14 cellular contexts compared by ENCODE assay signal in the genomic region with DNA sequence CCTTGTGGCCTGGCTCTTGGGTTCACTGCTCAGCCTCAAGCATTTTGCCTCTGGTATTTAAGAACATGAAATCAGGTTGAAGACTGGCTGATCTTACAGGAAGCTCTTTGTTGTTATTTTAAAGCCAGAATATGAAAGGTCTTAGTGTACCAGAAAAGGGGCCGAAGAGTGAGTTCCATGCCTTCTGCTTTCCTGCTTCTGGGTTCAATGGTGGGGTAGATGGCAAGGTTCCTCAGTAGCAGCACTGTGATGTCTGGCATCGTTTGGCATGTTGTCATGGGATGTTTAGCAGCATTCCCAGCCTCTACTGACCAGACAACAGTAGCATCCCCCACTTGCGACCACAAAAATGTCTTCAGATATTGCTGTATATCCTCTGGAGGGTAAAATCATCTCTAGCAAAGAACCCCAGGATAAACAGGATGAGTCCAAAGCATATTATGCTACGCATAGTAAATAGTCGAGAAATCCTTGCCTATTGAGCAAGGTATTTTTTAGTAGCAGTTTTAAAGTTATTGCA. TPM values are rescaled to one million over a fixed set of nuclear protein-coding genes. Genes with fewer than 3 reads are reported as not detected.
DNase-seq lines count a peak whose midpoint lies in the region; ATAC-seq, FAIRE-seq and TF ChIP-seq lines count a peak whose summit lies in the region.
"Had no signal": no experiment of that assay in that cellular context is flagged by ENCODE, and none has a peak within 500 bp of the region (broad histone marks: within the 10 kb centered on the region; RNA-seq: fewer than 3 reads in every experiment).

No MANE protein-coding gene starts in this region.

- TF ChIP-seq POLR2A in IMR-90 (IDR thresholded peaks at IDR 0.05; ENCODE audit: low read depth, low read length) (no peak), K562 (conservative IDR thresholded peaks at IDR 0.05) (no peak)

- TF ChIP-seq CTCF in IMR-90 (conservative IDR thresholded peaks at IDR 0.05; ENCODE audit: low read depth, low read length) (no peak), K562 (IDR thresholded peaks at IDR 0.05 in 2 of 3, conservative IDR thresholded peaks at IDR 0.05 in 1 of 3; ENCODE audit: insufficient read depth in 2 of 3, low read depth in 1 of 3, low read length in 3 of 3) (no peak), natural killer cell (IDR thresholded peaks at IDR 0.05) (no peak), GM10248 (IDR thresholded peaks at IDR 0.05; ENCODE audit: control extremely low read depth, extremely low read depth, low read depth, missing control alignments) (no peak)

- BruUV-seq in IMR-90 (replicated peaks; lab: Mats Ljungman, UMichigan), result no TSS peak
- BruUV-seq in K562 (replicated peaks; lab: Mats Ljungman, UMichigan), result no TSS peak

- H3K79me2 ChIP-seq in K562 (ENCODE audit: control insufficient read depth, insufficient read depth, low read length), result peaks cover 91% of the 10 kb centered on the region

- H3K4me1 Mint-ChIP-seq in natural killer cell, result peaks cover 88 to 92% of the 10 kb centered on the region in 2 donors

- peaks cover 20 to 64% of the 10 kb centered on the region in 2 experiments for H3K79me1 ChIP-seq in IMR-90 (ENCODE audit: low read depth in 1 of 2, low read length in 2 of 2)

- no peak overlapping the region for H2BK20ac ChIP-seq in IMR-90 (ENCODE audit: low read depth, low read length)

- H3K9me1 ChIP-seq in IMR-90 (ENCODE audit: insufficient read depth, low read length), result peaks cover 18% of the 10 kb centered on the region
- H3K9me1 ChIP-seq in K562 (ENCODE audit: control insufficient read depth, insufficient read depth, low read length), result peaks cover 5% of the 10 kb centered on the region

- H3K14ac ChIP-seq in IMR-90 (replicated peaks; ENCODE audit: low read depth, low read length), result no peak overlapping the region

- peak overlapping the region; percentile 94 for H3K4me3 Mint-ChIP-seq in natural killer cell

- H3K4me2 ChIP-seq in BLaER1 treated with 17β-estradiol and CSF1 and Interleukin-3, amounts not matched to agents 10 nM and 100 nM, result peak overlapping the region; percentile 91 to 99 (median 97)
- H3K4me2 ChIP-seq in IMR-90 (ENCODE audit: low read depth, low read length), result peak overlapping the region; percentile 10; the same call in 1 of the 2 replicates
- peak overlapping the region; percentile 24; the same call in 1 of the 2 replicates for H3K4me2 ChIP-seq in K562 (ENCODE audit: insufficient read depth, low read length)

- no peak overlapping the region for H4K91ac ChIP-seq in IMR-90 (ENCODE audit: insufficient read depth, low read depth, low read length)

- peaks cover 75 to 85% (median 82%) of the 10 kb centered on the region in 10 experiments for H3K4me1 ChIP-seq in BLaER1 treated with 17β-estradiol and CSF1 and Interleukin-3, amounts not matched to agents 10 nM and 100 nM
- H3K4me1 ChIP-seq in IMR-90 (ENCODE audit: control insufficient read depth, insufficient read depth, low read length) (peaks cover 3% of the 10 kb centered on the region; the same call in 1 of the 2 replicates), K562 (replicated peaks in 1 of 2; ENCODE audit: control insufficient read depth in 2 of 2, insufficient read depth in 2 of 2, low read length in 2 of 2) (peaks cover 16 to 44% of the 10 kb centered on the region in 2 experiments; a peak in 4 of 5 replicates)

- POLR2A ChIA-PET in IMR-90 (lab: Charles Lee; ENCODE audit: unreplicated experiment), result no interaction called here
- POLR2A ChIA-PET in K562 (lab: Yijun Ruan, JAX), result no interaction called here
- POLR2A ChIA-PET in GM10248 (lab: Yijun Ruan, JAX), result no interaction called here

- no peaks in the 10 kb centered on the region for H3K27me3 Mint-ChIP-seq in natural killer cell (ENCODE audit: low read depth in 2 of 2)

- ATAC-seq in IMR-90 (ENCODE audit: low read depth) (no peak), K562 (no peak), natural killer cell (no peak)

- in situ Hi-C loops in IMR-90 (cut with MboI; ENCODE audit: low sequenced_read_pairs) (no loop called here), K562 (cut with MboI) (no loop called here)

- no peak overlapping the region for H2BK120ac ChIP-seq in IMR-90 (ENCODE audit: low read depth, low read length)

- no peak overlapping the region for H2BK5ac ChIP-seq in IMR-90 (ENCODE audit: low read depth, low read length, poor library complexity, severe bottlenecking)

- intact Hi-C loops in IMR-90 (cut with micrococcal nuclease), result loop anchor here (10.0 kb wide), 2 partner anchors 182 to 302 kb away; no protein-coding TSS in a partner anchor
- intact Hi-C loops in K562 (cut with micrococcal nuclease), result no loop called here
- intact Hi-C loops in natural killer cell (cut with micrococcal nuclease), result loop anchor here (10.0 kb wide), 1 partner anchor 358 kb away; no protein-coding TSS in a partner anchor

- no peak overlapping the region for H2BK15ac ChIP-seq in IMR-90 (ENCODE audit: low read depth, low read length)

- no peak overlapping the region for H3K18ac ChIP-seq in IMR-90 (ENCODE audit: low read depth, low read length)

- H3K56ac ChIP-seq in IMR-90 (ENCODE audit: extremely low read depth, insufficient read depth, low read length), result no peak overlapping the region

- WGBS in IMR-90 (ENCODE audit: extremely low coverage in 2 of 2, insufficient read length in 1 of 2), 2 experiments, result 80% methylated on average over 1 of the region's 5 CpGs; no CpG with 5 or more reads in 1 of the 2 experiments
- WGBS in K562 (ENCODE audit: insufficient coverage, low coverage, missing lambda C conversion rate), result 77% methylated on average over 5 of the region's 5 CpGs

- no peak for FAIRE-seq in K562 (lab: Jason Lieb, UNC)
- no peak for FAIRE-seq in HTR-8/SVneo (lab: Jason Lieb, UNC)

- peak overlapping the region in 6 of 11 experiments; percentile 14 to 89 (median 84); a peak in 4 of 22 replicates for H3K9ac ChIP-seq in BLaER1 treated with 17β-estradiol and CSF1 and Interleukin-3, amounts not matched to agents 10 nM and 100 nM
- no peak overlapping the region for H3K9ac ChIP-seq in IMR-90 (ENCODE audit: low read depth, low read length)
- H3K9ac ChIP-seq in K562 (ENCODE audit: insufficient read depth in 1 of 2, low read depth in 2 of 2, low read length in 2 of 2), result peak overlapping the region; percentile 32 to 98; a peak in 2 of 4 replicates

- H3K9me3 Mint-ChIP-seq in natural killer cell, result no peaks in the 10 kb centered on the region
- H3K9me3 Mint-ChIP-seq: naive B cell had no signal

- no peak overlapping the region for H4K5ac ChIP-seq in IMR-90 (ENCODE audit: low read depth, low read length)

- H3K23ac ChIP-seq in IMR-90 (ENCODE audit: low read depth, low read length), result no peak overlapping the region

- no peaks in the 10 kb centered on the region for H3K36me3 Mint-ChIP-seq in natural killer cell

- no peak overlapping the region for H2AK5ac ChIP-seq in IMR-90 (ENCODE audit: low read depth, low read length)

- no peak overlapping the region for H3K4ac ChIP-seq in IMR-90 (ENCODE audit: low read depth, low read length)

- peak overlapping the region; percentile 76 to 91 (median 86); a peak in 18 of 20 replicates for H3K4me3 ChIP-seq in BLaER1 treated with 17β-estradiol and CSF1 and Interleukin-3, amounts not matched to agents 10 nM and 100 nM
- H3K4me3 ChIP-seq in IMR-90 (ENCODE audit: insufficient read depth, low read depth, low read length), result no peak overlapping the region
- H3K4me3 ChIP-seq in K562, result no peak overlapping the region

- peaks cover 61 to 85% (median 75%) of the 10 kb centered on the region in 11 experiments; a peak in 21 of 22 replicates for H4K20me1 ChIP-seq in BLaER1 treated with 17β-estradiol and CSF1 and Interleukin-3, amounts not matched to agents 10 nM and 100 nM
- H4K20me1 ChIP-seq in IMR-90 (ENCODE audit: insufficient read depth, low read length) (peaks cover 31% of the 10 kb centered on the region), K562 (replicated peaks; ENCODE audit: control insufficient read depth, insufficient read depth, low read length) (peaks cover 3% of the 10 kb centered on the region; the same call in 1 of the 2 replicates)

- DNase-seq in IMR-90 (peak; percentile 3), K562 (ENCODE audit: extremely low read depth in 1 of 4, low spot score in 3 of 4) (no peak), natural killer cell (no peak), NOMO-1 treated with DMSO at 0.1 percent for 48 hours (lab: John Stamatoyannopoulos, UW; ENCODE audit: unreplicated experiment) (no peak), GM10248 (ENCODE audit: extremely low spot score) (no peak), HTR-8/SVneo (ENCODE audit: insufficient read length, low spot score) (no peak)
- no peak for DNase-seq in stimulated activated naive CD4-positive, alpha-beta T cell treated with Interleukin-2 at 50 U/mL for 16 hours (lab: John Stamatoyannopoulos, UW)
- DNase-seq: activated CD4-positive, CD25-positive, alpha-beta regulatory T cell; anterior cingulate cortex; erythroblast; naive B cell; NCI-H2107 had no signal

- H3K27ac ChIP-seq in BLaER1 treated with 17β-estradiol and CSF1 and Interleukin-3, amounts not matched to agents 10 nM and 100 nM, result no peak overlapping the region
- H3K27ac ChIP-seq in IMR-90 (ENCODE audit: insufficient read depth, low read length), result no peak overlapping the region
- no peak overlapping the region for H3K27ac ChIP-seq in K562 (ENCODE audit: extremely low read depth, low read depth, low read length)

- H2AFZ ChIP-seq in IMR-90 (replicated peaks; ENCODE audit: low read length, poor library complexity) (no peak overlapping the region), K562 (ENCODE audit: low read depth, low read length) (no peak overlapping the region)

- CTCF ChIA-PET in IMR-90 (lab: Yijun Ruan, JAX) (no interaction called here), K562 (lab: Yijun Ruan, JAX; ENCODE audit: low intra/inter-chr PET ratio) (no interaction called here), GM10248 (lab: Yijun Ruan, JAX) (interaction anchor here (0.9 to 1.8 kb wide), 2 partner anchors 12 to 17 kb away, joined by 5 to 8 read pairs; no protein-coding TSS in a partner anchor)

- H3K36me3 ChIP-seq in BLaER1 treated with 17β-estradiol and CSF1 and Interleukin-3, amounts not matched to agents 10 nM and 100 nM, result peaks cover 0 to 6% (median 0%) of the 10 kb centered on the region in 11 experiments; a peak in 4 of 22 replicates
- H3K36me3 ChIP-seq in IMR-90 (ENCODE audit: control insufficient read depth, insufficient read depth, low read length) (peaks cover 2% of the 10 kb centered on the region; the same call in 1 of the 2 replicates), K562 (ENCODE audit: control insufficient read depth, insufficient read depth, low read length) (peaks cover 38% of the 10 kb centered on the region)

- TF ChIP-seq EP300 in K562 (IDR thresholded peaks at IDR 0.05; ENCODE audit: low read length), result no peak

- H4K8ac ChIP-seq in IMR-90 (ENCODE audit: low read depth in 2 of 2, low read length in 2 of 2), result no peak overlapping the region

- no peak for TF ChIP-seq RAD21 in IMR-90 (IDR thresholded peaks at IDR 0.05; ENCODE audit: low read length)
- TF ChIP-seq RAD21 in K562 (CRISPR knock-in tag; conservative IDR thresholded peaks at IDR 0.05 in 1 of 2, IDR thresholded peaks at IDR 0.05 in 1 of 2), result no peak

- H3K27ac Mint-ChIP-seq in natural killer cell, result peak overlapping the region; percentile 8 to 48

- H2AK9ac ChIP-seq in IMR-90 (replicated peaks; ENCODE audit: low read depth, low read length, poor library complexity), result no peak overlapping the region

- H3K9me3 ChIP-seq in BLaER1 treated with 17β-estradiol and CSF1 and Interleukin-3, amounts not matched to agents 10 nM and 100 nM (replicated peaks in 1 of 11), result no peaks in the 10 kb centered on the region
- H3K9me3 ChIP-seq in IMR-90 (ENCODE audit: control insufficient read depth, insufficient read depth, low read length), result no peaks in the 10 kb centered on the region
- H3K9me3 ChIP-seq in K562 (replicated peaks; ENCODE audit: control insufficient read depth, insufficient read depth, low read depth, low read length), result no peaks in the 10 kb centered on the region

- H3K27me3 ChIP-seq in BLaER1 treated with 17β-estradiol and CSF1 and Interleukin-3, amounts not matched to agents 10 nM and 100 nM, result peaks cover 23 to 37% (median 29%) of the 10 kb centered on the region in 11 experiments
- H3K27me3 ChIP-seq in IMR-90 (ENCODE audit: control insufficient read depth, insufficient read depth, low read length), result no peaks in the 10 kb centered on the region
- no peaks in the 10 kb centered on the region for H3K27me3 ChIP-seq in K562 (ENCODE audit: control insufficient read depth in 2 of 2, insufficient read depth in 2 of 2, low read length in 2 of 2)

- dilution Hi-C loops in IMR-90 (cut with HindIII; ENCODE audit: low sequenced_read_pairs, unreplicated experiment), result no loop called here

RNA-seq across cellular contexts. Expression of a gene that starts 2.4 kb away (rescaled TPM):
- total RNA-seq in IMR-90 (2012; rRNA removed) (38.9 and 51.1 TPM in 2 replicates), K562 (2014; rRNA removed) (25.0 and 33.0 TPM in 2 replicates), K562 (2014; rRNA removed; fragmentation: Illumina TruSeq; extraction: Trizol) (19.3 and 22.4 TPM in 2 replicates), K562 (2015; rRNA removed; fragmentation: Illumina TruSeq; extraction: Trizol) (26.8 and 27.4 TPM in 2 replicates), K562 (2021) (35.4 and 35.7 TPM in 2 replicates), natural killer cell (100 to 1,000 TPM in 2 of 3 donors, 10 to 100 TPM in 1; 83.0 to 113 (median 107) TPM)
- polyA plus RNA-seq in IMR-90 (2012; rRNA removed) (39.5 and 41.6 TPM in 2 replicates), K562 (2011; rRNA removed) (31.1 and 43.3 TPM in 2 replicates), K562 (2014; fragmentation: Illumina TruSeq; extraction: Trizol) (34.5 and 34.8 TPM in 2 replicates), K562 (2014; fragmentation: Nextera tagmentation; extraction: Ambion mirVana) (1 to 10 TPM; 3.5 to 4.6 TPM), K562 (2014; rRNA removed) (26.2 and 27.5 TPM in 2 replicates)
- 31.6 and 35.7 TPM in 2 replicates for polyA plus RNA-seq in IMR-90 (2012; cell fraction: cytosol; rRNA removed)
- 75.7 and 105 TPM in 2 replicates for polyA plus RNA-seq in IMR-90 (2012; cell fraction: nucleus; rRNA removed; ENCODE audit: low replicate concordance)
- total RNA-seq in K562 (2011; cell fraction: chromatin; rRNA removed; ENCODE audit: low replicate concordance), result 89.1 and 102 TPM in 2 replicates
- 45.5 and 52.4 TPM in 2 replicates for total RNA-seq in K562 (2011; cell fraction: nucleolus; rRNA removed)
- 66.4 and 92.1 TPM in 2 replicates for total RNA-seq in K562 (2011; cell fraction: nucleoplasm; rRNA removed)
- 24.6 and 33.1 TPM in 2 replicates for polyA plus RNA-seq in K562 (2011; cell fraction: cytosol; rRNA removed)
- 75.7 and 97.6 TPM in 2 replicates for polyA plus RNA-seq in K562 (2011; cell fraction: nucleus; rRNA removed)
- 29.7 and 43.3 TPM in 2 replicates for polyA plus RNA-seq in K562 (2012)
- 37.3 and 53.1 TPM in 2 replicates for polyA minus RNA-seq in K562 (2011; rRNA and poly(A)+ RNA removed)
- 16.9 and 28.7 TPM in 2 replicates for polyA minus RNA-seq in K562 (2011; cell fraction: cytosol; rRNA and poly(A)+ RNA removed)
- polyA minus RNA-seq in K562 (2011; cell fraction: nucleus; rRNA and poly(A)+ RNA removed), result 30.3 and 33.9 TPM in 2 replicates

RNA-seq across cellular contexts. Expression of a gene that starts 3.1 kb away (rescaled TPM):
- 19.2 and 19.7 TPM in 2 replicates for total RNA-seq in IMR-90 (2012; rRNA removed)
- polyA plus RNA-seq in IMR-90 (2012; rRNA removed), result 18.0 and 18.9 TPM in 2 replicates
- 8.3 and 9.9 TPM in 2 replicates for polyA plus RNA-seq in IMR-90 (2012; cell fraction: cytosol; rRNA removed)
- polyA plus RNA-seq in IMR-90 (2012; cell fraction: nucleus; rRNA removed; ENCODE audit: low replicate concordance), result 16.9 and 25.2 TPM in 2 replicates
- total RNA-seq in K562 (2011; cell fraction: chromatin; rRNA removed; ENCODE audit: low replicate concordance), result 161 and 213 TPM in 2 replicates
- total RNA-seq in K562 (2011; cell fraction: nucleolus; rRNA removed), result 96.2 and 111 TPM in 2 replicates
- total RNA-seq in K562 (2011; cell fraction: nucleoplasm; rRNA removed), result 111 and 112 TPM in 2 replicates
- total RNA-seq in K562 (2014; rRNA removed), result 44.7 and 63.0 TPM in 2 replicates
- 58.4 and 58.6 TPM in 2 replicates for total RNA-seq in K562 (2014; rRNA removed; fragmentation: Illumina TruSeq; extraction: Trizol)
- total RNA-seq in K562 (2015; rRNA removed; fragmentation: Illumina TruSeq; extraction: Trizol), result 59.1 and 61.1 TPM in 2 replicates
- total RNA-seq in K562 (2021), result 76.4 and 76.5 TPM in 2 replicates
- 50.8 and 80.6 TPM in 2 replicates for polyA plus RNA-seq in K562 (2011; rRNA removed)
- 45.0 and 66.4 TPM in 2 replicates for polyA plus RNA-seq in K562 (2011; cell fraction: cytosol; rRNA removed)
- polyA plus RNA-seq in K562 (2011; cell fraction: nucleus; rRNA removed), result 107 and 166 TPM in 2 replicates
- polyA plus RNA-seq in K562 (2012), result 43.1 and 54.7 TPM in 2 replicates
- 60.4 and 68.3 TPM in 2 replicates for polyA plus RNA-seq in K562 (2014; fragmentation: Illumina TruSeq; extraction: Trizol)
- polyA plus RNA-seq in K562 (2014; fragmentation: Nextera tagmentation; extraction: Ambion mirVana), result 10 to 100 TPM; 23.6 to 39.8 TPM
- 57.8 and 61.7 TPM in 2 replicates for polyA plus RNA-seq in K562 (2014; rRNA removed)
- 76.1 and 138 TPM in 2 replicates for polyA minus RNA-seq in K562 (2011; rRNA and poly(A)+ RNA removed)
- 39.0 and 61.6 TPM in 2 replicates for polyA minus RNA-seq in K562 (2011; cell fraction: cytosol; rRNA and poly(A)+ RNA removed)
- polyA minus RNA-seq in K562 (2011; cell fraction: nucleus; rRNA and poly(A)+ RNA removed), result 69.3 and 81.5 TPM in 2 replicates
- 10 to 100 TPM; 27.6 to 33.6 (median 31.2) TPM for total RNA-seq in natural killer cell

RNA-seq across cellular contexts. Expression of a gene that starts 26.3 kb away (rescaled TPM):
- total RNA-seq in IMR-90 (2012; rRNA removed) (51.9 and 72.1 TPM in 2 replicates), K562 (2014; rRNA removed) (68.3 and 79.8 TPM in 2 replicates), K562 (2014; rRNA removed; fragmentation: Illumina TruSeq; extraction: Trizol) (104 and 113 TPM in 2 replicates), K562 (2015; rRNA removed; fragmentation: Illumina TruSeq; extraction: Trizol) (103 and 106 TPM in 2 replicates), K562 (2021) (54.9 and 56.2 TPM in 2 replicates), natural killer cell (10 to 100 TPM; 21.6 to 25.4 (median 24.0) TPM)
- polyA plus RNA-seq in IMR-90 (2012; rRNA removed) (42.8 and 43.1 TPM in 2 replicates), K562 (2011; rRNA removed) (58.0 and 93.7 TPM in 2 replicates), K562 (2014; fragmentation: Illumina TruSeq; extraction: Trizol) (100 and 124 TPM in 2 replicates), K562 (2014; fragmentation: Nextera tagmentation; extraction: Ambion mirVana) (100 to 1,000 TPM; 229 to 279 TPM), K562 (2014; rRNA removed) (80.1 and 80.4 TPM in 2 replicates)
- 21.1 and 28.2 TPM in 2 replicates for polyA plus RNA-seq in IMR-90 (2012; cell fraction: cytosol; rRNA removed)
- 9.3 and 48.9 TPM in 2 replicates for polyA plus RNA-seq in IMR-90 (2012; cell fraction: nucleus; rRNA removed; ENCODE audit: low replicate concordance)
- 26.3 and 28.8 TPM in 2 replicates for total RNA-seq in K562 (2011; cell fraction: chromatin; rRNA removed; ENCODE audit: low replicate concordance)
- 18.2 and 18.9 TPM in 2 replicates for total RNA-seq in K562 (2011; cell fraction: nucleolus; rRNA removed)
- 23.1 and 24.7 TPM in 2 replicates for total RNA-seq in K562 (2011; cell fraction: nucleoplasm; rRNA removed)
- polyA plus RNA-seq in K562 (2011; cell fraction: cytosol; rRNA removed), result 41.1 and 45.2 TPM in 2 replicates
- polyA plus RNA-seq in K562 (2011; cell fraction: nucleus; rRNA removed), result 59.7 and 73.2 TPM in 2 replicates
- 63.3 and 76.8 TPM in 2 replicates for polyA plus RNA-seq in K562 (2012)
- polyA minus RNA-seq in K562 (2011; rRNA and poly(A)+ RNA removed), result 64.3 and 99.7 TPM in 2 replicates
- polyA minus RNA-seq in K562 (2011; cell fraction: cytosol; rRNA and poly(A)+ RNA removed), result 26.5 and 40.5 TPM in 2 replicates
- polyA minus RNA-seq in K562 (2011; cell fraction: nucleus; rRNA and poly(A)+ RNA removed), result 13.3 and 25.0 TPM in 2 replicates

RNA-seq across cellular contexts. Expression of a gene that starts 26.5 kb away (rescaled TPM):
- total RNA-seq in IMR-90 (2012; rRNA removed) (9.7 and 11.1 TPM in 2 replicates), K562 (2014; rRNA removed) (17.7 and 22.5 TPM in 2 replicates), K562 (2014; rRNA removed; fragmentation: Illumina TruSeq; extraction: Trizol) (19.6 and 20.1 TPM in 2 replicates), K562 (2015; rRNA removed; fragmentation: Illumina TruSeq; extraction: Trizol) (16.3 and 18.1 TPM in 2 replicates), K562 (2021) (20.2 and 23.5 TPM in 2 replicates), natural killer cell (10 to 100 TPM; 24.3 to 42.5 (median 39.3) TPM)
- polyA plus RNA-seq in IMR-90 (2012; rRNA removed) (18.3 and 21.2 TPM in 2 replicates), K562 (2011; rRNA removed) (21.1 and 31.6 TPM in 2 replicates), K562 (2014; fragmentation: Illumina TruSeq; extraction: Trizol) (17.8 and 20.7 TPM in 2 replicates), K562 (2014; fragmentation: Nextera tagmentation; extraction: Ambion mirVana) (10 to 100 TPM in 1 of 2 experiments, 1 to 10 TPM in 1; 6.5 to 11.5 TPM), K562 (2014; rRNA removed) (34.0 and 34.1 TPM in 2 replicates)
- polyA plus RNA-seq in IMR-90 (2012; cell fraction: cytosol; rRNA removed), result 11.3 and 13.6 TPM in 2 replicates
- 45.4 and 71.9 TPM in 2 replicates for polyA plus RNA-seq in IMR-90 (2012; cell fraction: nucleus; rRNA removed; ENCODE audit: low replicate concordance)
- total RNA-seq in K562 (2011; cell fraction: chromatin; rRNA removed; ENCODE audit: low replicate concordance), result 132 and 161 TPM in 2 replicates
- 66.5 and 78.0 TPM in 2 replicates for total RNA-seq in K562 (2011; cell fraction: nucleolus; rRNA removed)
- 105 and 118 TPM in 2 replicates for total RNA-seq in K562 (2011; cell fraction: nucleoplasm; rRNA removed)
- polyA plus RNA-seq in K562 (2011; cell fraction: cytosol; rRNA removed), result 14.1 and 16.0 TPM in 2 replicates
- polyA plus RNA-seq in K562 (2011; cell fraction: nucleus; rRNA removed), result 118 and 168 TPM in 2 replicates
- polyA plus RNA-seq in K562 (2012), result 16.8 and 23.4 TPM in 2 replicates
- polyA minus RNA-seq in K562 (2011; rRNA and poly(A)+ RNA removed), result 14.4 and 24.6 TPM in 2 replicates
- 5.9 and 9.4 TPM in 2 replicates for polyA minus RNA-seq in K562 (2011; cell fraction: cytosol; rRNA and poly(A)+ RNA removed)
- polyA minus RNA-seq in K562 (2011; cell fraction: nucleus; rRNA and poly(A)+ RNA removed), result 38.9 and 43.2 TPM in 2 replicates

RNA-seq across cellular contexts. Expression of a gene that starts 49.3 kb away (rescaled TPM):
- total RNA-seq in IMR-90 (2012; rRNA removed), result not detected in 2 replicates
- polyA plus RNA-seq in IMR-90 (2012; rRNA removed), result not detected in 2 replicates
- not detected in 2 replicates for polyA plus RNA-seq in IMR-90 (2012; cell fraction: cytosol; rRNA removed)
- 0.02 TPM in 1 of 2 replicates, not detected in the other for polyA plus RNA-seq in IMR-90 (2012; cell fraction: nucleus; rRNA removed; ENCODE audit: low replicate concordance)
- 2.1 and 2.8 TPM in 2 replicates for total RNA-seq in K562 (2011; cell fraction: chromatin; rRNA removed; ENCODE audit: low replicate concordance)
- total RNA-seq in K562 (2011; cell fraction: nucleolus; rRNA removed), result 0.67 and 1.6 TPM in 2 replicates
- 0.88 and 2.4 TPM in 2 replicates for total RNA-seq in K562 (2011; cell fraction: nucleoplasm; rRNA removed)
- total RNA-seq in K562 (2014; rRNA removed), result 0.20 and 3.3 TPM in 2 replicates
- 0.51 and 1.3 TPM in 2 replicates for total RNA-seq in K562 (2014; rRNA removed; fragmentation: Illumina TruSeq; extraction: Trizol)
- total RNA-seq in K562 (2015; rRNA removed; fragmentation: Illumina TruSeq; extraction: Trizol), result 0.43 and 0.72 TPM in 2 replicates
- total RNA-seq in K562 (2021), result 0.27 and 0.36 TPM in 2 replicates
- polyA plus RNA-seq in K562 (2011; rRNA removed), result 0.08 and 0.67 TPM in 2 replicates
- polyA plus RNA-seq in K562 (2011; cell fraction: cytosol; rRNA removed), result 0.06 and 0.55 TPM in 2 replicates
- polyA plus RNA-seq in K562 (2011; cell fraction: nucleus; rRNA removed), result 0.29 and 3.6 TPM in 2 replicates
- polyA plus RNA-seq in K562 (2012), result 0.36 and 0.54 TPM in 2 replicates
- 0.40 and 0.59 TPM in 2 replicates for polyA plus RNA-seq in K562 (2014; fragmentation: Illumina TruSeq; extraction: Trizol)
- polyA plus RNA-seq in K562 (2014; fragmentation: Nextera tagmentation; extraction: Ambion mirVana), result under 1 TPM; 0.18 to 0.30 TPM
- 0.49 and 0.59 TPM in 2 replicates for polyA plus RNA-seq in K562 (2014; rRNA removed)
- 0.09 and 0.35 TPM in 2 replicates for polyA minus RNA-seq in K562 (2011; rRNA and poly(A)+ RNA removed)
- not detected in 2 replicates for polyA minus RNA-seq in K562 (2011; cell fraction: cytosol; rRNA and poly(A)+ RNA removed)
- 0.11 and 1.3 TPM in 2 replicates for polyA minus RNA-seq in K562 (2011; cell fraction: nucleus; rRNA and poly(A)+ RNA removed)
- under 1 TPM in 1 of 3 donors, not detected in 2; 0.38 TPM for total RNA-seq in natural killer cell
- total RNA-seq: RPMI7951 had no signal

Comparison
In these comparisons a context has a peak if more than half of its experiments do, and no peak if none do; other contexts are left out.
1. H3K4me2 ChIP-seq: peak in every context shown above with its lines; median percentile 97 in BLaER1 treated with 17β-estradiol and CSF1 and Interleukin-3, amounts not matched to agents 10 nM and 100 nM; 24 in K562; 10 in IMR-90.
2. H3K4me3 ChIP-seq: peak in BLaER1 treated with 17β-estradiol and CSF1 and Interleukin-3, amounts not matched to agents 10 nM and 100 nM (10 of 10); none in IMR-90 (single experiment) and K562 (single experiment).